2 cellular contexts compared by ENCODE assay signal in the genomic region with DNA sequence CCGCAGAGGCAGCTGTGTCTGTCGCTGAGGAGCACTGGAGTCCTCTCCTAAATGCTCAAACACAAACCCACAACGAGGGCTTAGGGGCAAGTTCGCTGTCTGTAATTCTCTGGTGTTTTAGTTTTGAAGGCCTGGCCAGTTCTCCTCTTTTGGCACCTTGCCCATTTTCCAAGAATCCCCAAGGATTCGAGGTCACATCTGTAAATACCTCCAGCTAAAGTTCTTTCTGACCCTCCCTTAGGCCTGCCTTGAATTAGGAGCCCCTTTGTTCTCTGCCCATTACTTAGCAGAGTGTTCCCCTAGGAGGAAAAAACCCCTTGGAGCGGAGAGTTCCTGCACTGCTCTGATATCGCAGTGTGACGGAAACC.
TF ChIP-seq lines count a peak whose summit lies in the region.

No MANE protein-coding gene starts in this region.

TF ChIP-seq in SK-N-SH, 30 proteins besides CTCF, POLR2A, EP300 and RAD21 (continued from another document):
- TF ChIP-seq, protein P1, sequence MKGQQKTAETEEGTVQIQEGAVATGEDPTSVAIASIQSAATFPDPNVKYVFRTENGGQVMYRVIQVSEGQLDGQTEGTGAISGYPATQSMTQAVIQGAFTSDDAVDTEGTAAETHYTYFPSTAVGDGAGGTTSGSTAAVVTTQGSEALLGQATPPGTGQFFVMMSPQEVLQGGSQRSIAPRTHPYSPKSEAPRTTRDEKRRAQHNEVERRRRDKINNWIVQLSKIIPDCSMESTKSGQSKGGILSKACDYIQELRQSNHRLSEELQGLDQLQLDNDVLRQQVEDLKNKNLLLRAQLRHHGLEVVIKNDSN (IDR thresholded peaks at IDR 0.05; ENCODE audit: borderline replicate concordance, low read depth) = no peak

TF ChIP-seq in SK-N-SH treated with all-trans-retinoic acid at 6 μM for 48 hours, 23 proteins besides CTCF, POLR2A, EP300 and RAD21 (continued from another document):
- TF ChIP-seq, protein P2, sequence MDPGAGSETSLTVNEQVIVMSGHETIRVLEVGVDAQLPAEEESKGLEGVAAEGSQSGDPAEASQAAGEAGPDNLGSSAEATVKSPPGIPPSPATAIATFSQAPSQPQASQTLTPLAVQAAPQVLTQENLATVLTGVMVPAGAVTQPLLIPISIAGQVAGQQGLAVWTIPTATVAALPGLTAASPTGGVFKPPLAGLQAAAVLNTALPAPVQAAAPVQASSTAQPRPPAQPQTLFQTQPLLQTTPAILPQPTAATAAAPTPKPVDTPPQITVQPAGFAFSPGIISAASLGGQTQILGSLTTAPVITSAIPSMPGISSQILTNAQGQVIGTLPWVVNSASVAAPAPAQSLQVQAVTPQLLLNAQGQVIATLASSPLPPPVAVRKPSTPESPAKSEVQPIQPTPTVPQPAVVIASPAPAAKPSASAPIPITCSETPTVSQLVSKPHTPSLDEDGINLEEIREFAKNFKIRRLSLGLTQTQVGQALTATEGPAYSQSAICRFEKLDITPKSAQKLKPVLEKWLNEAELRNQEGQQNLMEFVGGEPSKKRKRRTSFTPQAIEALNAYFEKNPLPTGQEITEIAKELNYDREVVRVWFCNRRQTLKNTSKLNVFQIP (CRISPR knock-in tag; IDR thresholded peaks at IDR 0.05; ENCODE audit: borderline replicate concordance, low read depth) = no peak
- no peak for TF ChIP-seq ZFP3 (CRISPR knock-in tag; IDR thresholded peaks at IDR 0.05)
- TF ChIP-seq TOX (CRISPR knock-in tag; IDR thresholded peaks at IDR 0.05; ENCODE audit: borderline replicate concordance) = no peak
- no peak for TF ChIP-seq PPARA (CRISPR knock-in tag; IDR thresholded peaks at IDR 0.05; ENCODE audit: borderline replicate concordance)
- TF ChIP-seq, protein P3, sequence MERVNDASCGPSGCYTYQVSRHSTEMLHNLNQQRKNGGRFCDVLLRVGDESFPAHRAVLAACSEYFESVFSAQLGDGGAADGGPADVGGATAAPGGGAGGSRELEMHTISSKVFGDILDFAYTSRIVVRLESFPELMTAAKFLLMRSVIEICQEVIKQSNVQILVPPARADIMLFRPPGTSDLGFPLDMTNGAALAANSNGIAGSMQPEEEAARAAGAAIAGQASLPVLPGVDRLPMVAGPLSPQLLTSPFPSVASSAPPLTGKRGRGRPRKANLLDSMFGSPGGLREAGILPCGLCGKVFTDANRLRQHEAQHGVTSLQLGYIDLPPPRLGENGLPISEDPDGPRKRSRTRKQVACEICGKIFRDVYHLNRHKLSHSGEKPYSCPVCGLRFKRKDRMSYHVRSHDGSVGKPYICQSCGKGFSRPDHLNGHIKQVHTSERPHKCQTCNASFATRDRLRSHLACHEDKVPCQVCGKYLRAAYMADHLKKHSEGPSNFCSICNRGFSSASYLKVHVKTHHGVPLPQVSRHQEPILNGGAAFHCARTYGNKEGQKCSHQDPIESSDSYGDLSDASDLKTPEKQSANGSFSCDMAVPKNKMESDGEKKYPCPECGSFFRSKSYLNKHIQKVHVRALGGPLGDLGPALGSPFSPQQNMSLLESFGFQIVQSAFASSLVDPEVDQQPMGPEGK (CRISPR knock-in tag; IDR thresholded peaks at IDR 0.05; ENCODE audit: borderline replicate concordance) = no peak
- no peak for TF ChIP-seq ZNF70 (CRISPR knock-in tag; IDR thresholded peaks at IDR 0.05)
- TF ChIP-seq, protein P4, sequence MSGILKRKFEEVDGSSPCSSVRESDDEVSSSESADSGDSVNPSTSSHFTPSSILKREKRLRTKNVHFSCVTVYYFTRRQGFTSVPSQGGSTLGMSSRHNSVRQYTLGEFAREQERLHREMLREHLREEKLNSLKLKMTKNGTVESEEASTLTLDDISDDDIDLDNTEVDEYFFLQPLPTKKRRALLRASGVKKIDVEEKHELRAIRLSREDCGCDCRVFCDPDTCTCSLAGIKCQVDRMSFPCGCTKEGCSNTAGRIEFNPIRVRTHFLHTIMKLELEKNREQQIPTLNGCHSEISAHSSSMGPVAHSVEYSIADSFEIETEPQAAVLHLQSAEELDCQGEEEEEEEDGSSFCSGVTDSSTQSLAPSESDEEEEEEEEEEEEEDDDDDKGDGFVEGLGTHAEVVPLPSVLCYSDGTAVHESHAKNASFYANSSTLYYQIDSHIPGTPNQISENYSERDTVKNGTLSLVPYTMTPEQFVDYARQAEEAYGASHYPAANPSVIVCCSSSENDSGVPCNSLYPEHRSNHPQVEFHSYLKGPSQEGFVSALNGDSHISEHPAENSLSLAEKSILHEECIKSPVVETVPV (CRISPR knock-in tag; IDR thresholded peaks at IDR 0.05) = no peak
- TF ChIP-seq CSDC2 (CRISPR knock-in tag; IDR thresholded peaks at IDR 0.05) = no peak
- TF ChIP-seq TCF4 (CRISPR knock-in tag; IDR thresholded peaks at IDR 0.05; ENCODE audit: borderline replicate concordance) = no peak
- no peak for TF ChIP-seq RARB (CRISPR knock-in tag; IDR thresholded peaks at IDR 0.05)
- TF ChIP-seq ESRRG (CRISPR knock-in tag; IDR thresholded peaks at IDR 0.05) = no peak
- no peak for TF ChIP-seq ZNF8 (CRISPR knock-in tag; IDR thresholded peaks at IDR 0.05)
- TF ChIP-seq OSR1 (CRISPR knock-in tag; IDR thresholded peaks at IDR 0.05) = no peak
- TF ChIP-seq BACH2 (CRISPR knock-in tag; IDR thresholded peaks at IDR 0.05; ENCODE audit: borderline replicate concordance) = no peak
- TF ChIP-seq, protein P5, sequence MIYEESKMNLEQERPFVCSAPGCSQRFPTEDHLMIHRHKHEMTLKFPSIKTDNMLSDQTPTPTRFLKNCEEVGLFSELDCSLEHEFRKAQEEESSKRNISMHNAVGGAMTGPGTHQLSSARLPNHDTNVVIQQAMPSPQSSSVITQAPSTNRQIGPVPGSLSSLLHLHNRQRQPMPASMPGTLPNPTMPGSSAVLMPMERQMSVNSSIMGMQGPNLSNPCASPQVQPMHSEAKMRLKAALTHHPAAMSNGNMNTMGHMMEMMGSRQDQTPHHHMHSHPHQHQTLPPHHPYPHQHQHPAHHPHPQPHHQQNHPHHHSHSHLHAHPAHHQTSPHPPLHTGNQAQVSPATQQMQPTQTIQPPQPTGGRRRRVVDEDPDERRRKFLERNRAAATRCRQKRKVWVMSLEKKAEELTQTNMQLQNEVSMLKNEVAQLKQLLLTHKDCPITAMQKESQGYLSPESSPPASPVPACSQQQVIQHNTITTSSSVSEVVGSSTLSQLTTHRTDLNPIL (CRISPR knock-in tag; IDR thresholded peaks at IDR 0.05; ENCODE audit: low read depth) = no peak
